In genomic region chr21:36700961-36701911, GRCh38 we compare ENCODE assay signal across 10 cellular contexts. TPM values are rescaled to one million over a fixed set of nuclear protein-coding genes. Genes with fewer than 3 reads are reported as not detected.
A peak's percentile ranks its signal among the peaks of the same experiment; 100 is the strongest.
DNase-seq lines count a peak whose midpoint lies in the region; ATAC-seq and TF ChIP-seq lines count a peak whose summit lies in the region.
"Had no signal": no experiment of that assay in that cellular context is flagged by ENCODE, and none has a peak within 500 bp of the region (broad histone marks: within the 10 kb centered on the region; RNA-seq: fewer than 3 reads in every experiment).

No MANE protein-coding gene starts in this region.

- POLR2A ChIA-PET in GM10248 (lab: Yijun Ruan, JAX): no interaction called here
- POLR2A ChIA-PET in PC-9 (lab: Charles Lee; ENCODE audit: unreplicated experiment): interaction anchor here (0.6 kb wide), 1 partner anchor 18 kb away, joined by 5 read pairs; no protein-coding TSS in a partner anchor

- H3K27ac ChIP-seq in PC-9 (peak overlapping the region; percentile 47), esophagus muscularis mucosa (replicated peaks in 1 of 4) (no peak overlapping the region), rectal smooth muscle tissue (ENCODE audit: low read depth, low read length) (no peak overlapping the region)

- no TSS peak for BruUV-seq in PC-9 (replicated peaks; lab: Mats Ljungman, UMichigan)

- H2AFZ ChIP-seq in PC-9: no peak overlapping the region; the same call in 1 of the 2 replicates

- intact Hi-C loops in PC-9 (cut with micrococcal nuclease; ENCODE audit: unreplicated experiment): no loop called here
- intact Hi-C loops in esophagus muscularis mucosa (cut with DNase I): no loop called here

- CTCF ChIA-PET in GM10248 (lab: Yijun Ruan, JAX): interaction anchor here (1.2 kb wide), 1 partner anchor 17 kb away, joined by 3 read pairs; no protein-coding TSS in a partner anchor
- CTCF ChIA-PET in PC-9 (lab: Charles Lee): no interaction called here

- TF ChIP-seq CTCF in GM10248 (IDR thresholded peaks at IDR 0.05; ENCODE audit: control extremely low read depth, extremely low read depth, low read depth, missing control alignments) (no peak), PC-9 (conservative IDR thresholded peaks at IDR 0.05) (no peak), esophagus muscularis mucosa (IDR thresholded peaks at IDR 0.05) (no peak)

- H3K4me1 ChIP-seq in PC-9 (replicated peaks; ENCODE audit: insufficient read depth) (0 out of 2 replicates have a peak, but pooled peaks cover 14% of the 10 kb centered on the region), esophagus muscularis mucosa (peaks cover 54 to 82% (median 73%) of the 10 kb centered on the region in 4 donors), rectal smooth muscle tissue (ENCODE audit: control insufficient read depth, insufficient read depth, low read length) (no peaks in the 10 kb centered on the region)

- no peak for TF ChIP-seq EP300 in esophagus muscularis mucosa (IDR thresholded peaks at IDR 0.05)

- H3K36me3 ChIP-seq in PC-9 (ENCODE audit: low read depth) (no peaks in the 10 kb centered on the region), esophagus muscularis mucosa (no peaks in the 10 kb centered on the region), rectal smooth muscle tissue (ENCODE audit: control insufficient read depth, insufficient read depth, low read length) (no peaks in the 10 kb centered on the region)

- whole genome bisulfite sequencing in esophagus muscularis mucosa: 16% methylated on average over 14 of the region's 72 CpGs

- peak overlapping the region; percentile 92 for H3K4me2 ChIP-seq in PC-9

- H3K27me3 ChIP-seq in PC-9 (ENCODE audit: insufficient read depth, low read depth): no peaks in the 10 kb centered on the region
- peaks cover 0 to 100% (median 94%) of the 10 kb centered on the region in 4 donors for H3K27me3 ChIP-seq in esophagus muscularis mucosa
- H3K27me3 ChIP-seq in rectal smooth muscle tissue (ENCODE audit: control insufficient read depth, insufficient read depth, low read length): peaks cover 88% of the 10 kb centered on the region

- peaks cover 29% of the 10 kb centered on the region for H4K20me1 ChIP-seq in PC-9 (ENCODE audit: insufficient read depth)

- DNase-seq in GM10248 (ENCODE audit: extremely low spot score): peak; percentile 19
- no peak for DNase-seq in PC-9
- DNase-seq in esophagus muscularis mucosa (ENCODE audit: extremely low spot score): no peak
- no peak for DNase-seq in COLO829 (ENCODE audit: low spot score)
- no peak for DNase-seq in GF-D8 (lab: John Stamatoyannopoulos, UW)
- no peak for DNase-seq in left lobe of liver (ENCODE audit: low spot score)
- DNase-seq: activated effector memory CD4-positive, alpha-beta T cell treated with anti-CD3 and anti-CD28 coated beads, Interleukin-2, amount 50 U/mL, for 16 hours; NCI-H69 had no signal

- H3K79me2 ChIP-seq in PC-9 (ENCODE audit: low read depth): peaks cover 88% of the 10 kb centered on the region

- ATAC-seq in HG02840 (IDR thresholded peaks at IDR 0.05; ENCODE audit: low FRiP score, unreplicated experiment) (no peak), left lobe of liver (no peak)

- H3F3A ChIP-seq in PC-9 (ENCODE audit: insufficient read depth, low read depth): no peaks in the 10 kb centered on the region; the same call in 1 of the 2 replicates

- H3K9me2 ChIP-seq in PC-9 (ENCODE audit: insufficient read depth): no peaks in the 10 kb centered on the region

- no peak overlapping the region for H3K9ac ChIP-seq in rectal smooth muscle tissue (ENCODE audit: low read length)

- TF ChIP-seq POLR2A in esophagus muscularis mucosa (IDR thresholded peaks at IDR 0.05; ENCODE audit: low read depth): no peak

- peak overlapping the region; percentile 87 for H3K4me3 ChIP-seq in PC-9
- H3K4me3 ChIP-seq in esophagus muscularis mucosa: peak overlapping the region; percentile 31 to 52 (median 47)
- H3K4me3 ChIP-seq in rectal smooth muscle tissue (ENCODE audit: low read length): peak overlapping the region; percentile 26

- H3K9me3 ChIP-seq in PC-9 (ENCODE audit: insufficient read depth, low read depth) (no peaks in the 10 kb centered on the region), esophagus muscularis mucosa (no peaks in the 10 kb centered on the region)

RNA-seq across cellular contexts. Expression of gene SIM2, which starts 2.3 kb away (rescaled TPM):
- 17.9 and 18.5 TPM in 2 replicates for total RNA-seq in PC-9 (2021)
- under 1 TPM in 1 of 4 donors, not detected in 3; 0.42 TPM for total RNA-seq in esophagus muscularis mucosa
- not detected for total RNA-seq in left lobe of liver

Comparison
In these comparisons a context has a peak if more than half of its experiments do, and no peak if none do; other contexts are left out.
1. H3K4me3 ChIP-seq: peak in every context shown above with its lines; median percentile 87 in PC-9; 47 in esophagus muscularis mucosa; 26 in rectal smooth muscle tissue.
2. RNA of gene SIM2, which starts 2.3 kb away (total RNA-seq): 17.9 to 18.5 TPM in PC-9; 0.42 TPM in esophagus muscularis mucosa and not detected in left lobe of liver (single experiment); every median in the first group is over 10 times any median in the second.